Comparison of ENCODE assay signal across 8 cellular contexts in genomic region chr12:120903382-120903817, GRCh38. TPM values are rescaled to one million over a fixed set of nuclear protein-coding genes. Genes with fewer than 3 reads are reported as not detected.
DNase-seq lines count a peak whose midpoint lies in the region; ATAC-seq and TF ChIP-seq lines count a peak whose summit lies in the region.

No MANE protein-coding gene starts in this region.

- no peak overlapping the region for H2BK15ac ChIP-seq in neuronal stem cell (ENCODE audit: low read length)

- no peaks in the 10 kb centered on the region for H3K9me2 ChIP-seq in OCI-LY7 (ENCODE audit: insufficient read depth, low read length)

- H3K79me1 ChIP-seq in neuronal stem cell (ENCODE audit: low read depth, low read length), result peaks cover 13% of the 10 kb centered on the region

- H3K9ac ChIP-seq in neuronal stem cell (ENCODE audit: low read depth, low read length, poor library complexity), result peak overlapping the region; percentile 98

- peaks cover 48% of the 10 kb centered on the region for H3K36me3 Mint-ChIP-seq in activated T-helper 17 cell treated with anti-CD3 and anti-CD28 coated beads, Interleukin-2, amount 50 U/mL, for 72 hours (ENCODE audit: low read depth)

- no TSS peak for BruUV-seq in OCI-LY7 (replicated peaks; lab: Mats Ljungman, UMichigan)

- no peak for TF ChIP-seq CTCF in OCI-LY7 (conservative IDR thresholded peaks at IDR 0.05; ENCODE audit: low read length)
- TF ChIP-seq CTCF in fibroblast of villous mesenchyme (IDR thresholded peaks at IDR 0.05; ENCODE audit: insufficient read depth, low read depth, low read length), result no peak

- peak overlapping the region; percentile 81 for H2AK5ac ChIP-seq in neuronal stem cell (ENCODE audit: low read depth, low read length)

- DNase-seq in NK-92 treated with Interleukin-12 subunit alpha and Interleukin-12 subunit beta, amount 100 ng/mL, for 24 hours (lab: John Stamatoyannopoulos, UW), result peak; percentile 54
- DNase-seq in NK-92 (lab: John Stamatoyannopoulos, UW; ENCODE audit: unreplicated experiment) (no peak), OCI-LY7 (ENCODE audit: low spot score) (peak; percentile 71), fibroblast of villous mesenchyme (ENCODE audit: low read depth) (peak; percentile 32), neuronal stem cell (ENCODE audit: low spot score) (peak; percentile 18), substantia nigra (lab: John Stamatoyannopoulos, UW) (peak in 45 of 49 donors; percentile 11 to 72 (median 40))

- peak overlapping the region; percentile 95 for H3K4me3 Mint-ChIP-seq in activated T-helper 17 cell treated with anti-CD3 and anti-CD28 coated beads, Interleukin-2, amount 50 U/mL, for 72 hours

- H2BK120ac ChIP-seq in neuronal stem cell (ENCODE audit: low read depth, low read length), result peak overlapping the region; percentile 97

- H3K9me3 ChIP-seq in OCI-LY7 (ENCODE audit: low read length) (no peaks in the 10 kb centered on the region), neuronal stem cell (replicated peaks in 1 of 2; ENCODE audit: control insufficient read depth in 2 of 2, insufficient read depth in 1 of 2, low read depth in 1 of 2, low read length in 2 of 2) (no peaks in the 10 kb centered on the region)

- H2BK12ac ChIP-seq in neuronal stem cell (ENCODE audit: low read length), result no peak overlapping the region

- H3K23ac ChIP-seq in neuronal stem cell (ENCODE audit: low read depth, low read length, poor library complexity), result peak overlapping the region; percentile 93

- peak overlapping the region; percentile 96 for H2BK5ac ChIP-seq in neuronal stem cell (ENCODE audit: low read length)

- H3K79me2 ChIP-seq in OCI-LY7 (ENCODE audit: insufficient read depth, low read depth, low read length), result peaks cover 48% of the 10 kb centered on the region

- no peaks in the 10 kb centered on the region for H3K27me3 Mint-ChIP-seq in activated T-helper 17 cell treated with anti-CD3 and anti-CD28 coated beads, Interleukin-2, amount 50 U/mL, for 72 hours

- H3K4me1 ChIP-seq in OCI-LY7 (ENCODE audit: insufficient read depth, low read length, poor library complexity, severe bottlenecking) (peaks cover 27% of the 10 kb centered on the region), neuronal stem cell (ENCODE audit: control insufficient read depth in 2 of 2, insufficient read depth in 1 of 2, low read depth in 1 of 2, low read length in 2 of 2) (peaks cover 3 to 9% of the 10 kb centered on the region in 2 donors)

- CTCF ChIA-PET in OCI-LY7 (lab: Charles Lee; ENCODE audit: unreplicated experiment), result interaction anchor here (0.6 kb wide), 2 partner anchors 17 to 35 kb away, joined by 3 to 5 read pairs; no protein-coding TSS in a partner anchor

- H3K4me3 ChIP-seq in OCI-LY7 (ENCODE audit: low read depth, low read length, poor library complexity, severe bottlenecking) (peak overlapping the region; percentile 86), fibroblast of villous mesenchyme (ENCODE audit: low read depth, low read length) (peak overlapping the region; percentile 93), neuronal stem cell (ENCODE audit: low read length in 2 of 2) (peak overlapping the region; percentile 99 to 100)

- intact Hi-C loops in OCI-LY7 (cut with micrococcal nuclease; ENCODE audit: unreplicated experiment), result loop anchor here (2.0 to 10.0 kb wide), 3 partner anchors 19 to 139 kb away; no protein-coding TSS in a partner anchor

- H3K9me3 Mint-ChIP-seq in activated T-helper 17 cell treated with anti-CD3 and anti-CD28 coated beads, Interleukin-2, amount 50 U/mL, for 72 hours, result no peaks in the 10 kb centered on the region

- POLR2A ChIA-PET in OCI-LY7 (lab: Charles Lee), result interaction anchor here (0.9 to 1.9 kb wide), 4 partner anchors 12 to 104 kb away, joined by 3 to 9 read pairs (median 4); no protein-coding TSS in a partner anchor

- peaks cover 14% of the 10 kb centered on the region for H4K20me1 ChIP-seq in OCI-LY7 (ENCODE audit: insufficient read depth, low read length)

- H2AFZ ChIP-seq in OCI-LY7 (ENCODE audit: low read length) (no peak overlapping the region), neuronal stem cell (ENCODE audit: low read length) (peak overlapping the region; percentile 96)

- no CpG with 5 or more reads among the region's 32 CpGs for WGBS in neuronal stem cell (ENCODE audit: extremely low coverage in 2 of 2, insufficient read length in 2 of 2, insufficient replicate concordance in 1 of 2), 2 donors

- peak overlapping the region; percentile 65 for H4K8ac ChIP-seq in neuronal stem cell (ENCODE audit: low read depth, low read length)

- H3K4me1 Mint-ChIP-seq in activated T-helper 17 cell treated with anti-CD3 and anti-CD28 coated beads, Interleukin-2, amount 50 U/mL, for 72 hours, result peaks cover 26% of the 10 kb centered on the region

- H3K4ac ChIP-seq in neuronal stem cell (ENCODE audit: low read length), result peak overlapping the region; percentile 66

- H3K36me3 ChIP-seq in OCI-LY7 (ENCODE audit: insufficient read depth, low read length), result peaks cover 28% of the 10 kb centered on the region
- H3K36me3 ChIP-seq in neuronal stem cell (replicated peaks in 1 of 2; ENCODE audit: control insufficient read depth in 2 of 2, insufficient read depth in 2 of 2, low read length in 2 of 2), result peaks cover 3 to 35% of the 10 kb centered on the region in 2 donors

- H3K14ac ChIP-seq in neuronal stem cell (ENCODE audit: low read length), result peak overlapping the region; percentile 97

- peak overlapping the region; percentile 95 for H3K27ac Mint-ChIP-seq in activated T-helper 17 cell treated with anti-CD3 and anti-CD28 coated beads, Interleukin-2, amount 50 U/mL, for 72 hours

- peak overlapping the region; percentile 97 for H3K4me2 ChIP-seq in OCI-LY7 (ENCODE audit: low read length)
- H3K4me2 ChIP-seq in neuronal stem cell (ENCODE audit: insufficient read depth, low read length, poor library complexity, severe bottlenecking), result peak overlapping the region; percentile 86

- H4K91ac ChIP-seq in neuronal stem cell (ENCODE audit: low read depth, low read length, poor library complexity), result peak overlapping the region; percentile 30

- peak overlapping the region; percentile 63 for H3K27ac ChIP-seq in OCI-LY7 (ENCODE audit: low read depth, low read length, poor library complexity, severe bottlenecking)
- no peak overlapping the region for H3K27ac ChIP-seq in neuronal stem cell (replicated peaks; ENCODE audit: low read length)
- H3K27ac ChIP-seq in substantia nigra (ENCODE audit: low read depth, low read length, poor library complexity, severe bottlenecking), result peak overlapping the region; percentile 86

- peak overlapping the region; percentile 99 for H3K18ac ChIP-seq in neuronal stem cell (ENCODE audit: low read length)

- ATAC-seq in HG02970 (IDR thresholded peaks at IDR 0.05; ENCODE audit: low FRiP score, unreplicated experiment), result peak; percentile 37
- ATAC-seq in activated T-helper 17 cell treated with anti-CD3 and anti-CD28 coated beads, Interleukin-2, amount 50 U/mL, for 72 hours (replicated peaks), result peak; percentile 70

- H3K27me3 ChIP-seq in neuronal stem cell (ENCODE audit: control insufficient read depth in 3 of 3, insufficient read depth in 3 of 3, low read depth in 1 of 3, low read length in 3 of 3), result peaks cover 0 to 11% (median 0%) of the 10 kb centered on the region in 3 experiments

RNA-seq across cellular contexts. Expression of gene SPPL3, which starts 0.8 kb away (rescaled TPM):
- total RNA-seq in OCI-LY7 (2014; rRNA removed; shearing (Covaris generic)), result 5.5 and 8.6 TPM in 2 replicates
- total RNA-seq in OCI-LY7 (2022) (36.6 and 42.0 TPM in 2 replicates), fibroblast of villous mesenchyme (8.7 and 9.5 TPM in 2 replicates)
- total RNA-seq in activated T-helper 17 cell treated with anti-CD3 and anti-CD28 coated beads, Interleukin-2, amount 50 U/mL, for 72 hours, result 10 to 100 TPM; 33.7 to 34.5 TPM
- polyA plus RNA-seq in neuronal stem cell (2013, experiment 1 of 2), result 50.8 TPM
- 50.8 TPM for polyA plus RNA-seq in neuronal stem cell (2013, experiment 2 of 2)
